13 cellular contexts compared by ENCODE assay signal in genomic region chr7:82600601-82601000, GRCh38.
DNase-seq lines count a peak whose midpoint lies in the region; ATAC-seq, FAIRE-seq and TF ChIP-seq lines count a peak whose summit lies in the region.
"Had no signal": no experiment of that assay in that cellular context is flagged by ENCODE, and none has a peak within 500 bp of the region (broad histone marks: within the 10 kb centered on the region; RNA-seq: fewer than 3 reads in every experiment).

No MANE protein-coding gene starts in this region.

- CTCF ChIA-PET in activated CD4-positive, alpha-beta T cell treated with anti-CD3 and anti-CD28 coated beads for 36 hours (lab: Charles Lee) = interaction anchor here (0.8 kb wide), 1 partner anchor 31 kb away, joined by 3 read pairs; no protein-coding TSS in a partner anchor

- peak in 2 of 3 experiments; percentile 67 to 85 for DNase-seq in NCI-H1417 (lab: John Stamatoyannopoulos, UW)
- DNase-seq in NCI-H1417 treated with DMSO at 0.1 percent for 48 hours (lab: John Stamatoyannopoulos, UW) = no peak
- peak; percentile 52 for DNase-seq in NCI-H2227 (lab: John Stamatoyannopoulos, UW; ENCODE audit: unreplicated experiment)
- DNase-seq in bronchial epithelial cell (ENCODE audit: low read depth) = peak; percentile 12
- DNase-seq in substantia nigra (lab: John Stamatoyannopoulos, UW) = no peak
- no peak for DNase-seq in SKM-1 (lab: John Stamatoyannopoulos, UW; ENCODE audit: unreplicated experiment)
- no peak for DNase-seq in activated CD4-positive, alpha-beta T cell treated with anti-CD3 and anti-CD28 coated beads for 36 hours
- DNase-seq: activated naive CD8-positive, alpha-beta T cell treated with anti-CD3 and anti-CD28 coated beads, Interleukin-2, amount 10 ng/mL, durations not matched to agents 7 days and 5 days; effector memory CD8-positive, alpha-beta T cell; NCI-H774 had no signal

- no peak overlapping the region for H3K4me3 ChIP-seq in bronchial epithelial cell (ENCODE audit: low read depth, low read length)

- H3K4me3 Mint-ChIP-seq in activated CD4-positive, alpha-beta T cell treated with anti-CD3 and anti-CD28 coated beads for 36 hours = no peak overlapping the region
- H3K4me3 Mint-ChIP-seq: activated naive CD8-positive, alpha-beta T cell treated with anti-CD3 and anti-CD28 coated beads, Interleukin-2, amount 10 ng/mL, durations not matched to agents 7 days and 5 days; effector memory CD8-positive, alpha-beta T cell; IgD-negative memory B cell had no signal

- POLR2A ChIA-PET in activated CD4-positive, alpha-beta T cell treated with anti-CD3 and anti-CD28 coated beads for 36 hours (lab: Charles Lee) = no interaction called here

- intact Hi-C loops in activated CD4-positive, alpha-beta T cell treated with anti-CD3 and anti-CD28 coated beads for 36 hours (cut with DNase I, micrococcal nuclease) = loop anchor here (10.0 kb wide), 2 partner anchors 124 to 556 kb away; no protein-coding TSS in a partner anchor

- no peaks in the 10 kb centered on the region for H3K27me3 Mint-ChIP-seq in activated CD4-positive, alpha-beta T cell treated with anti-CD3 and anti-CD28 coated beads for 36 hours
- H3K27me3 Mint-ChIP-seq: activated naive CD8-positive, alpha-beta T cell treated with anti-CD3 and anti-CD28 coated beads, Interleukin-2, amount 10 ng/mL, durations not matched to agents 7 days and 5 days; effector memory CD8-positive, alpha-beta T cell; IgD-negative memory B cell had no signal

- FAIRE-seq in bronchial epithelial cell (lab: Jason Lieb, UNC) = no peak
- FAIRE-seq: A204.1 had no signal

- H3K4me1 Mint-ChIP-seq in activated CD4-positive, alpha-beta T cell treated with anti-CD3 and anti-CD28 coated beads for 36 hours = peaks cover 2% of the 10 kb centered on the region
- H3K4me1 Mint-ChIP-seq: activated naive CD8-positive, alpha-beta T cell treated with anti-CD3 and anti-CD28 coated beads, Interleukin-2, amount 10 ng/mL, durations not matched to agents 7 days and 5 days had no signal

- H3K36me3 ChIP-seq in bronchial epithelial cell (ENCODE audit: control insufficient read depth, insufficient read depth, low read length) = no peaks in the 10 kb centered on the region

- no peak for ATAC-seq in HG03457 (IDR thresholded peaks at IDR 0.05; ENCODE audit: unreplicated experiment)
- no peak for ATAC-seq in activated CD4-positive, alpha-beta T cell treated with anti-CD3 and anti-CD28 coated beads for 36 hours
- ATAC-seq: effector memory CD8-positive, alpha-beta T cell had no signal

- no peaks in the 10 kb centered on the region for H3K27me3 ChIP-seq in bronchial epithelial cell (ENCODE audit: control insufficient read depth, insufficient read depth, low read length)

- peak overlapping the region; percentile 68 for H3K27ac ChIP-seq in substantia nigra (ENCODE audit: low read depth, low read length, poor library complexity, severe bottlenecking)

- H3K9me3 Mint-ChIP-seq in activated CD4-positive, alpha-beta T cell treated with anti-CD3 and anti-CD28 coated beads for 36 hours (ENCODE audit: low read depth) = no peaks in the 10 kb centered on the region
- H3K9me3 Mint-ChIP-seq: activated naive CD8-positive, alpha-beta T cell treated with anti-CD3 and anti-CD28 coated beads, Interleukin-2, amount 10 ng/mL, durations not matched to agents 7 days and 5 days; effector memory CD8-positive, alpha-beta T cell had no signal

- no peak overlapping the region for H3K27ac Mint-ChIP-seq in activated CD4-positive, alpha-beta T cell treated with anti-CD3 and anti-CD28 coated beads for 36 hours
- H3K27ac Mint-ChIP-seq: activated naive CD8-positive, alpha-beta T cell treated with anti-CD3 and anti-CD28 coated beads, Interleukin-2, amount 10 ng/mL, durations not matched to agents 7 days and 5 days; effector memory CD8-positive, alpha-beta T cell had no signal

- no peak for TF ChIP-seq CTCF in bronchial epithelial cell (IDR thresholded peaks at IDR 0.05; ENCODE audit: insufficient read depth, low read length, severe bottlenecking)

- H3K36me3 Mint-ChIP-seq in activated CD4-positive, alpha-beta T cell treated with anti-CD3 and anti-CD28 coated beads for 36 hours (ENCODE audit: low read depth) = no peaks in the 10 kb centered on the region
- H3K36me3 Mint-ChIP-seq: activated naive CD8-positive, alpha-beta T cell treated with anti-CD3 and anti-CD28 coated beads, Interleukin-2, amount 10 ng/mL, durations not matched to agents 7 days and 5 days; IgD-negative memory B cell had no signal

Comparison
In these comparisons a context has a peak if more than half of its experiments do, and no peak if none do; other contexts are left out.
1. DNase-seq: peak in NCI-H1417 (2 of 3), NCI-H2227 (single experiment) and bronchial epithelial cell (single experiment); none in NCI-H1417 treated with DMSO at 0.1 percent for 48 hours (single experiment), substantia nigra (0 of 49), SKM-1 (single experiment) and activated CD4-positive, alpha-beta T cell treated with anti-CD3 and anti-CD28 coated beads for 36 hours (single experiment).